18 cellular contexts compared by ENCODE assay signal in the genomic region with DNA sequence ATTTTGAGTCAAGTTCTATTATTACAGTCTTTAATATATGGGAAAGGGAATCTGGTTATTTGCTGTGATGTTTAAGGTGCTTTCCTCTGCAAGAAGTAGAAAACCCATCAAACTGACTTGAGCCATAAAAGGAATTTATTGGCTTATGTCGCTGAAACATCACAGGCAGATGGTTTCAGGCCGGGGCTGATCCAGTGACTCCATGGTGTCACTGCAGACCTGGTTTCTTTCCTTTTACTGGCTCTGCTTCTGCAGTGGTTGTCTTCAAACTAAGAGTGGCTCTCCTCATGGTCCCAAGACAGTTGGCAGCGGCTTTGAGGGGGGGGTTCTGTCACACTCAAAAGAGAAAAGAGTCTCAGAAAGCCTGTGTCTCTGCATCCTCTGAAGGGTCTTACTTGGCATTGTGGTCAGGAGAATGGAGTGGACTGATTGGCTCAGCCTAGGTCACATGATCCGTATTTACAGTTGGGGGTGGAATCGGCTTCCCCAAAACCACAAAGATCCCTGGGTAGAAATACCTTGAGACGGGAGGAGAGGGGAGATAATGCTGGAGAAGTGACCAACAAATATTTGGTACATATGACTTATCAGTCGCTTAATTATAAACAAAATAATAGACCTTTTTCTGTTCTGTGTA.
"Had no signal": no experiment of that assay in that cellular context is flagged by ENCODE, and none has a peak within 500 bp of the region (broad histone marks: within the 10 kb centered on the region; RNA-seq: fewer than 3 reads in every experiment).

No MANE protein-coding gene starts in this region.

- H3K4me3 Mint-ChIP-seq: activated naive CD8-positive, alpha-beta T cell treated with anti-CD3 and anti-CD28 coated beads for 36 hours; endodermal cell; natural killer cell; T-helper 17 cell had no signal

- H3K36me3 Mint-ChIP-seq: activated naive CD8-positive, alpha-beta T cell treated with anti-CD3 and anti-CD28 coated beads for 36 hours; natural killer cell had no signal

- H3K9me3 ChIP-seq: gastrocnemius medialis, left lung, mucosa of descending colon, stomach, testis had no signal

- ATAC-seq: gastrocnemius medialis, left lung, mucosa of descending colon, natural killer cell, sciatic nerve, T-helper 17 cell had no signal

- H3K27me3 ChIP-seq: brain microvascular endothelial cell, gastrocnemius medialis, left lung, stomach, testis had no signal

- H3K9me3 Mint-ChIP-seq: endodermal cell, natural killer cell had no signal

- DNase-seq: activated CD4-positive, alpha-beta T cell treated with anti-CD3 and anti-CD28 coated beads, Interleukin-2, amount 50 U/mL, for 1 hour; activated CD4-positive, CD25-positive, alpha-beta regulatory T cell; activated CD8-positive, alpha-beta memory T cell treated with anti-CD3 and anti-CD28 coated beads for 24 hours; activated naive CD8-positive, alpha-beta T cell treated with anti-CD3 and anti-CD28 coated beads for 36 hours; amygdala; brain microvascular endothelial cell; dermis blood vessel endothelial cell; endodermal cell; gastrocnemius medialis; left lung; mammary epithelial cell; mucosa of descending colon; natural killer cell; spleen; stomach; T-helper 17 cell; testis had no signal

- H3K36me3 ChIP-seq: brain microvascular endothelial cell, gastrocnemius medialis had no signal

- H3K27ac ChIP-seq: brain microvascular endothelial cell, gastrocnemius medialis, left lung, spleen, stomach, testis had no signal

- H3K4me3 ChIP-seq: gastrocnemius medialis, left lung, mucosa of descending colon, spleen, stomach, testis had no signal

- H3K27ac Mint-ChIP-seq: activated naive CD8-positive, alpha-beta T cell treated with anti-CD3 and anti-CD28 coated beads for 36 hours; endodermal cell; natural killer cell; T-helper 17 cell had no signal
